10 cellular contexts compared by ENCODE assay signal in the genomic region with DNA sequence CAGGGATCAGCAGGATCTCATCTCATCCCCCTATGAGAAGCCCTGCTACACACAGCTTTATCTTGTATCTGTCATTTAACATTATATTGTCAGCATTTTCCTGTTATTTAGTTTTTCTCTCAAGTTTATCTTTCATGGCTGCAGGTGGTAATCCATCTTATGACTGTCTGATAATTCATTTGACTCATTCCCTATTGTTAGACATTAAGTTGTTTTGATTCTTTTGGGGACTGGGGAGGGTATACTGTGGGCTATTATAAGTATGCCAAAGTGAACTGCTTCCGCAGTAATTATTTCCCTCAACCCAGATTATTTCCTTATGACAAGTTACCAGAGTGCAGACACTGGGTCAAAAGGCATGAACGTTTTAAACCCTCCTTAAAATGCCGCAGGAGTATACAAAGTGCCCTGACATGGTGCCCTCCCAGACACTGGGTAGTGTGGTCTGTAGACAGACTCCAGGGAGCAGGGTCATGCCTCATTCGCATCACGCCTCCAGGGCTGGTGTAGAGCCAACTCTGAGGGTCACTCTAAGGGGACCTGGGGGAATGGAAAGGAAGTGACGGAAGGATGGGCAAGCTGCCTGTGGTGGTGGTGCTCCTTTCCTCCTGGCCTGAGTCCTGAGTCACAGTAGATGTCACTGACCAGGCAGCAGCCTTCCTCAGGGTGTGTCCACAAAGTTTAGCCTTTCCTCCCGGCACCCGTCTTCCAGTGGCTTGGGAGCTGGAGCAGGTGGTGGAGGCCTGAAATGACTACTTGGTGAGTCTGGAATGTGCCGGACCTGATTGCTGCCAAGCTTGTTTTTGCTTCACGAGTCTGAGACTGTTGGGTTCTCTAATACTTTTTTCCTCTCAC. TPM values are rescaled to one million over a fixed set of nuclear protein-coding genes. Genes with fewer than 3 reads are reported as not detected.
DNase-seq lines count a peak whose midpoint lies in the region; ATAC-seq and TF ChIP-seq lines count a peak whose summit lies in the region.
"Had no signal": no experiment of that assay in that cellular context is flagged by ENCODE, and none has a peak within 500 bp of the region (broad histone marks: within the 10 kb centered on the region; RNA-seq: fewer than 3 reads in every experiment).

No MANE protein-coding gene starts in this region.

- 89% methylated on average over 10 of the region's 10 CpGs for WGBS in mesenchymal stem cell

- no peak overlapping the region for H3K14ac ChIP-seq in mesenchymal stem cell (ENCODE audit: low read length in 2 of 2)

- no peak overlapping the region for H2AFZ ChIP-seq in mesenchymal stem cell (ENCODE audit: low read depth, low read length)

- no peaks in the 10 kb centered on the region for H3K79me1 ChIP-seq in mesenchymal stem cell (replicated peaks; ENCODE audit: low read length, poor library complexity, severe bottlenecking)

- no peak overlapping the region for H3K27ac ChIP-seq in mesenchymal stem cell (ENCODE audit: low read length, poor library complexity, severe bottlenecking)

- H3K9me3 Mint-ChIP-seq in natural killer cell treated with Interleukin-12 subunit alpha and Interleukin-12 subunit beta and Interleukin-15 and Interleukin-18, amount 100 ng/mL, for 72 hours: peaks cover 2% of the 10 kb centered on the region
- no peaks in the 10 kb centered on the region for H3K9me3 Mint-ChIP-seq in natural killer cell
- H3K9me3 Mint-ChIP-seq in dendritic cell treated with granulocyte-macrophage colony-stimulating factor and Interleukin-4, amounts not matched to agents 40 ng/mL and 50 ng/mL, for 4 days: no peaks in the 10 kb centered on the region
- H3K9me3 Mint-ChIP-seq in activated CD4-positive, alpha-beta T cell treated with anti-CD3 and anti-CD28 coated beads for 36 hours (ENCODE audit: low read depth): no peaks in the 10 kb centered on the region

- no peak overlapping the region for H3K9ac ChIP-seq in mesenchymal stem cell (ENCODE audit: low read length)

- peak overlapping the region; percentile 34 for H4K91ac ChIP-seq in mesenchymal stem cell (ENCODE audit: low read length)

- peaks cover 0 to 2% of the 10 kb centered on the region in 2 donors for H3K27me3 Mint-ChIP-seq in natural killer cell treated with Interleukin-12 subunit alpha and Interleukin-12 subunit beta and Interleukin-15 and Interleukin-18, amount 100 ng/mL, for 72 hours
- H3K27me3 Mint-ChIP-seq in natural killer cell (ENCODE audit: low read depth in 2 of 2): no peaks in the 10 kb centered on the region
- H3K27me3 Mint-ChIP-seq in dendritic cell treated with granulocyte-macrophage colony-stimulating factor and Interleukin-4, amounts not matched to agents 40 ng/mL and 50 ng/mL, for 4 days: no peaks in the 10 kb centered on the region
- no peaks in the 10 kb centered on the region for H3K27me3 Mint-ChIP-seq in activated CD4-positive, alpha-beta T cell treated with anti-CD3 and anti-CD28 coated beads for 36 hours

- TF ChIP-seq CTCF in natural killer cell (IDR thresholded peaks at IDR 0.05): no peak

- H2BK5ac ChIP-seq in mesenchymal stem cell (ENCODE audit: low read depth, low read length, poor library complexity, severe bottlenecking): no peak overlapping the region

- H3K9me3 ChIP-seq in mesenchymal stem cell (ENCODE audit: control insufficient read depth, low read length): peaks cover 4% of the 10 kb centered on the region

- H3K27ac Mint-ChIP-seq in natural killer cell treated with Interleukin-12 subunit alpha and Interleukin-12 subunit beta and Interleukin-15 and Interleukin-18, amount 100 ng/mL, for 72 hours: no peak overlapping the region
- no peak overlapping the region for H3K27ac Mint-ChIP-seq in natural killer cell
- H3K27ac Mint-ChIP-seq in dendritic cell treated with granulocyte-macrophage colony-stimulating factor and Interleukin-4, amounts not matched to agents 40 ng/mL and 50 ng/mL, for 4 days: peak overlapping the region; percentile 21
- H3K27ac Mint-ChIP-seq in activated CD4-positive, alpha-beta T cell treated with anti-CD3 and anti-CD28 coated beads for 36 hours: no peak overlapping the region

- H4K8ac ChIP-seq in mesenchymal stem cell (ENCODE audit: low read length): no peak overlapping the region

- no peak overlapping the region for H3K4me2 ChIP-seq in mesenchymal stem cell (ENCODE audit: low read length, poor library complexity, severe bottlenecking)

- intact Hi-C loops in natural killer cell (cut with micrococcal nuclease): no loop called here
- intact Hi-C loops in dendritic cell treated with granulocyte-macrophage colony-stimulating factor and Interleukin-4, amounts not matched to agents 40 ng/mL and 50 ng/mL, for 4 days (cut with micrococcal nuclease): no loop called here
- intact Hi-C loops in activated CD4-positive, alpha-beta T cell treated with anti-CD3 and anti-CD28 coated beads for 36 hours (cut with DNase I, micrococcal nuclease): no loop called here

- H3K27me3 ChIP-seq in mesenchymal stem cell (ENCODE audit: control insufficient read depth in 1 of 2, insufficient read depth in 1 of 2, low read length in 2 of 2): peaks cover 0 to 5% of the 10 kb centered on the region in 2 experiments

- H2BK12ac ChIP-seq in mesenchymal stem cell (ENCODE audit: low read length in 2 of 2): no peak overlapping the region

- peaks cover 14% of the 10 kb centered on the region for H3K4me1 ChIP-seq in mesenchymal stem cell (ENCODE audit: control insufficient read depth, insufficient read depth, low read depth, low read length)

- no peak overlapping the region for H3K23ac ChIP-seq in mesenchymal stem cell (ENCODE audit: low read length in 2 of 2)

- no peak overlapping the region for H3K4me3 Mint-ChIP-seq in natural killer cell treated with Interleukin-12 subunit alpha and Interleukin-12 subunit beta and Interleukin-15 and Interleukin-18, amount 100 ng/mL, for 72 hours
- no peak overlapping the region for H3K4me3 Mint-ChIP-seq in natural killer cell
- no peak overlapping the region for H3K4me3 Mint-ChIP-seq in dendritic cell treated with granulocyte-macrophage colony-stimulating factor and Interleukin-4, amounts not matched to agents 40 ng/mL and 50 ng/mL, for 4 days
- H3K4me3 Mint-ChIP-seq in activated CD4-positive, alpha-beta T cell treated with anti-CD3 and anti-CD28 coated beads for 36 hours: no peak overlapping the region

- no peak for DNase-seq in natural killer cell treated with Interleukin-12 subunit alpha and Interleukin-12 subunit beta and Interleukin-15 and Interleukin-18, amount 100 ng/mL, for 72 hours (ENCODE audit: low spot score)
- DNase-seq in natural killer cell (no peak), mesenchymal stem cell (no peak), NCI-H1048 (lab: John Stamatoyannopoulos, UW) (no peak), NCI-H128 (lab: John Stamatoyannopoulos, UW; ENCODE audit: unreplicated experiment) (no peak), iPS-NIHi11 (ENCODE audit: low spot score) (no peak)
- no peak for DNase-seq in activated CD4-positive, alpha-beta T cell treated with anti-CD3 and anti-CD28 coated beads for 36 hours
- DNase-seq: NCI-H187 had no signal

- no peak overlapping the region for H3K4ac ChIP-seq in mesenchymal stem cell (ENCODE audit: low read depth in 1 of 2, low read length in 2 of 2)

- H3K36me3 ChIP-seq in mesenchymal stem cell (ENCODE audit: control insufficient read depth in 1 of 2, insufficient read depth in 2 of 2, low read depth in 1 of 2, low read length in 2 of 2): no peaks in the 10 kb centered on the region

- H2BK120ac ChIP-seq in mesenchymal stem cell (ENCODE audit: low read depth, low read length): no peak overlapping the region

- no peak overlapping the region for H3K18ac ChIP-seq in mesenchymal stem cell (ENCODE audit: low read depth in 1 of 2, low read length in 2 of 2)

- POLR2A ChIA-PET in activated CD4-positive, alpha-beta T cell treated with anti-CD3 and anti-CD28 coated beads for 36 hours (lab: Charles Lee): no interaction called here

- peaks cover 3 to 7% of the 10 kb centered on the region in 2 donors for H3K4me1 Mint-ChIP-seq in natural killer cell treated with Interleukin-12 subunit alpha and Interleukin-12 subunit beta and Interleukin-15 and Interleukin-18, amount 100 ng/mL, for 72 hours (ENCODE audit: low read depth in 2 of 2)
- H3K4me1 Mint-ChIP-seq in natural killer cell: peaks cover 0 to 3% of the 10 kb centered on the region in 2 donors
- H3K4me1 Mint-ChIP-seq in dendritic cell treated with granulocyte-macrophage colony-stimulating factor and Interleukin-4, amounts not matched to agents 40 ng/mL and 50 ng/mL, for 4 days (ENCODE audit: low read depth): peaks cover 35% of the 10 kb centered on the region
- peaks cover 14% of the 10 kb centered on the region for H3K4me1 Mint-ChIP-seq in activated CD4-positive, alpha-beta T cell treated with anti-CD3 and anti-CD28 coated beads for 36 hours

- ATAC-seq in natural killer cell treated with Interleukin-12 subunit alpha and Interleukin-12 subunit beta and Interleukin-15 and Interleukin-18, amount 100 ng/mL, for 72 hours: peak; percentile 28 to 36
- no peak for ATAC-seq in natural killer cell
- ATAC-seq in activated CD4-positive, alpha-beta T cell treated with anti-CD3 and anti-CD28 coated beads for 36 hours: no peak
- ATAC-seq: GM12878 had no signal

- no peak overlapping the region for H2BK15ac ChIP-seq in mesenchymal stem cell (ENCODE audit: low read depth, poor library complexity, severe bottlenecking)

- peaks cover 5% of the 10 kb centered on the region for H3K36me3 Mint-ChIP-seq in natural killer cell treated with Interleukin-12 subunit alpha and Interleukin-12 subunit beta and Interleukin-15 and Interleukin-18, amount 100 ng/mL, for 72 hours
- H3K36me3 Mint-ChIP-seq in natural killer cell: no peaks in the 10 kb centered on the region
- no peaks in the 10 kb centered on the region for H3K36me3 Mint-ChIP-seq in dendritic cell treated with granulocyte-macrophage colony-stimulating factor and Interleukin-4, amounts not matched to agents 40 ng/mL and 50 ng/mL, for 4 days (ENCODE audit: low read depth)
- no peaks in the 10 kb centered on the region for H3K36me3 Mint-ChIP-seq in activated CD4-positive, alpha-beta T cell treated with anti-CD3 and anti-CD28 coated beads for 36 hours (ENCODE audit: low read depth)

- no peak overlapping the region for H2AK5ac ChIP-seq in mesenchymal stem cell (ENCODE audit: low read length, severe bottlenecking)

- CTCF ChIA-PET in activated CD4-positive, alpha-beta T cell treated with anti-CD3 and anti-CD28 coated beads for 36 hours (lab: Charles Lee): interaction anchor here (0.9 kb wide), 1 partner anchor 120 kb away, joined by 4 read pairs; no protein-coding TSS in a partner anchor

- H3K4me3 ChIP-seq in mesenchymal stem cell (ENCODE audit: insufficient read depth in 1 of 2, low read depth in 1 of 2, low read length in 2 of 2): no peak overlapping the region
- H3K4me3 ChIP-seq: GM12878 had no signal

RNA-seq across cellular contexts. Expression of a gene that starts 11.6 kb away (rescaled TPM):
- total RNA-seq in natural killer cell treated with Interleukin-12 subunit alpha and Interleukin-12 subunit beta and Interleukin-15 and Interleukin-18, amount 100 ng/mL, for 72 hours: 10 to 100 TPM; 12.1 to 12.4 TPM
- 1 to 10 TPM; 1.8 to 5.5 (median 3.8) TPM for total RNA-seq in natural killer cell
- polyA plus RNA-seq in mesenchymal stem cell (2013, experiment 1 of 2): 0.30 TPM
- 0.26 TPM for polyA plus RNA-seq in mesenchymal stem cell (2013, experiment 2 of 2)
- total RNA-seq in activated CD4-positive, alpha-beta T cell treated with anti-CD3 and anti-CD28 coated beads for 36 hours: 10 to 100 TPM in 1 of 2 experiments, 1 to 10 TPM in 1; 9.4 to 11.1 TPM

Comparison
In these comparisons a context has a peak if more than half of its experiments do, and no peak if none do; other contexts are left out.
1. ATAC-seq: peak in natural killer cell treated with Interleukin-12 subunit alpha and Interleukin-12 subunit beta and Interleukin-15 and Interleukin-18, amount 100 ng/mL, for 72 hours (2 of 2); none in natural killer cell (0 of 3) and activated CD4-positive, alpha-beta T cell treated with anti-CD3 and anti-CD28 coated beads for 36 hours (single experiment).